8 cellular contexts compared by ENCODE assay signal in genomic region chr9:134025606-134026541, GRCh38. TPM values are rescaled to one million over a fixed set of nuclear protein-coding genes. Genes with fewer than 3 reads are reported as not detected.
DNase-seq lines count a peak whose midpoint lies in the region; ATAC-seq, FAIRE-seq and TF ChIP-seq lines count a peak whose summit lies in the region.

No MANE protein-coding gene starts in this region.

- DNase-seq in CD14-positive monocyte (ENCODE audit: low spot score) (no peak), GM19240 (ENCODE audit: insufficient read length, low spot score) (peak; percentile 58), SJCRH30 (peak; percentile 65 to 72), left cardiac atrium (peak; percentile 54), RCC 7860 (ENCODE audit: low spot score) (no peak)
- peak; percentile 61 to 64 for DNase-seq in activated naive CD4-positive, alpha-beta T cell treated with anti-CD3 and anti-CD28 coated beads, Interleukin-2, amount 50 U/mL, for 72 hours (ENCODE audit: low spot score in 2 of 2)

- intact Hi-C loops in CD14-positive monocyte (cut with micrococcal nuclease) = loop anchor here (1.0 to 10.0 kb wide), 5 partner anchors 41 to 689 kb away; partner anchors contain the start of genes CACFD1 (in 1 of the 2), SLC2A6 (in 1 of the 2) and SURF6 (in 1 of the 2)
- intact Hi-C loops in left cardiac atrium (cut with DNase I) = loop anchor here in 1 of 2 donors (5.0 kb wide), 1 partner anchor 41 kb away; the partner anchor contains the start of gene BRD3

- ATAC-seq in HG03432 (IDR thresholded peaks at IDR 0.05; ENCODE audit: unreplicated experiment) (peak; percentile 38), left cardiac atrium (peak; percentile 5 to 7)
- ATAC-seq in activated naive CD4-positive, alpha-beta T cell treated with anti-CD3 and anti-CD28 coated beads, Interleukin-2, amount 50 U/mL, for 72 hours = peak; percentile 39 to 48

- no peak for FAIRE-seq in RCC 7860 (lab: Jason Lieb, UNC)

- H3K27ac Mint-ChIP-seq in CD14-positive monocyte = peak overlapping the region in 4 of 7 donors; percentile 20 to 77 (median 33)
- H3K27ac Mint-ChIP-seq in activated naive CD4-positive, alpha-beta T cell treated with anti-CD3 and anti-CD28 coated beads, Interleukin-2, amount 50 U/mL, for 72 hours = peak overlapping the region in 1 of 2 donors; percentile 48

- TF ChIP-seq CTCF in CD14-positive monocyte (IDR thresholded peaks at IDR 0.05) = peak; percentile 34

- no peaks in the 10 kb centered on the region for H3K9me3 ChIP-seq in SJCRH30 (replicated peaks)

- H3K36me3 ChIP-seq in SJCRH30 (peaks cover 18% of the 10 kb centered on the region), rectal smooth muscle tissue (ENCODE audit: control insufficient read depth, insufficient read depth, low read length) (peaks cover 7% of the 10 kb centered on the region)

- H3K9ac ChIP-seq in rectal smooth muscle tissue (ENCODE audit: low read length) = no peak overlapping the region

- peaks cover 0 to 3% (median 1%) of the 10 kb centered on the region in 3 donors for H3K27me3 Mint-ChIP-seq in CD14-positive monocyte (ENCODE audit: low read depth in 3 of 3)

- H3K27ac ChIP-seq in SJCRH30 (no peak overlapping the region), rectal smooth muscle tissue (ENCODE audit: low read depth, low read length) (peak overlapping the region; percentile 55)

- H3K9me3 Mint-ChIP-seq in CD14-positive monocyte = peaks cover 0 to 3% (median 0%) of the 10 kb centered on the region in 7 donors
- no peaks in the 10 kb centered on the region for H3K9me3 Mint-ChIP-seq in activated naive CD4-positive, alpha-beta T cell treated with anti-CD3 and anti-CD28 coated beads, Interleukin-2, amount 50 U/mL, for 72 hours

- peaks cover 11% of the 10 kb centered on the region for H3K4me1 Mint-ChIP-seq in CD14-positive monocyte

- H3K27me3 ChIP-seq in SJCRH30 (no peaks in the 10 kb centered on the region), rectal smooth muscle tissue (ENCODE audit: control insufficient read depth, insufficient read depth, low read length) (no peaks in the 10 kb centered on the region)

- H3K4me3 Mint-ChIP-seq in CD14-positive monocyte = peak overlapping the region; percentile 77 to 88

- H3K4me3 ChIP-seq in SJCRH30 (peak overlapping the region; percentile 84), rectal smooth muscle tissue (ENCODE audit: low read length) (peak overlapping the region; percentile 87)

- H3K36me3 Mint-ChIP-seq in CD14-positive monocyte = peaks cover 7 to 21% of the 10 kb centered on the region in 2 donors
- no peaks in the 10 kb centered on the region for H3K36me3 Mint-ChIP-seq in activated naive CD4-positive, alpha-beta T cell treated with anti-CD3 and anti-CD28 coated beads, Interleukin-2, amount 50 U/mL, for 72 hours

- H3K4me1 ChIP-seq in SJCRH30 = no peaks in the 10 kb centered on the region; the same call in 1 of the 2 replicates
- H3K4me1 ChIP-seq in rectal smooth muscle tissue (ENCODE audit: control insufficient read depth, insufficient read depth, low read length) = peaks cover 9% of the 10 kb centered on the region

RNA-seq across cellular contexts. Expression of gene BRD3OS, which starts 0.6 kb away (rescaled TPM):
- polyA plus RNA-seq in CD14-positive monocyte = 1 to 10 TPM; 6.6 to 6.8 TPM
- total RNA-seq in SJCRH30 (2014; rRNA removed; shearing (Covaris generic)) = 20.1 and 20.2 TPM in 2 replicates
- 10 to 100 TPM in 1 of 2 donors, 1 to 10 TPM in 1; 3.7 to 19.8 TPM for total RNA-seq in activated naive CD4-positive, alpha-beta T cell treated with anti-CD3 and anti-CD28 coated beads, Interleukin-2, amount 50 U/mL, for 72 hours
- total RNA-seq in left cardiac atrium = 1 to 10 TPM; 7.0 to 7.9 TPM

RNA-seq across cellular contexts. Expression of gene VAV2, which starts 33.8 kb away (rescaled TPM):
- polyA plus RNA-seq in CD14-positive monocyte = 1 to 10 TPM; 2.3 TPM
- 24.0 and 28.0 TPM in 2 replicates for total RNA-seq in SJCRH30 (2014; rRNA removed; shearing (Covaris generic))
- total RNA-seq in activated naive CD4-positive, alpha-beta T cell treated with anti-CD3 and anti-CD28 coated beads, Interleukin-2, amount 50 U/mL, for 72 hours = 1 to 10 TPM; 7.5 to 9.1 TPM
- total RNA-seq in left cardiac atrium = 1 to 10 TPM; 8.3 to 9.6 TPM

RNA-seq across cellular contexts. Expression of gene BRD3, which starts 42.0 kb away (rescaled TPM):
- 10 to 100 TPM; 16.4 to 18.2 TPM for polyA plus RNA-seq in CD14-positive monocyte
- total RNA-seq in SJCRH30 (2014; rRNA removed; shearing (Covaris generic)) = 39.5 and 43.3 TPM in 2 replicates
- total RNA-seq in activated naive CD4-positive, alpha-beta T cell treated with anti-CD3 and anti-CD28 coated beads, Interleukin-2, amount 50 U/mL, for 72 hours = 10 to 100 TPM; 24.6 to 29.5 TPM
- 10 to 100 TPM; 25.5 to 28.0 TPM for total RNA-seq in left cardiac atrium

Comparison
In these comparisons a context has a peak if more than half of its experiments do, and no peak if none do; other contexts are left out.
1. DNase-seq: peak in GM19240 (single experiment), SJCRH30 (2 of 2), activated naive CD4-positive, alpha-beta T cell treated with anti-CD3 and anti-CD28 coated beads, Interleukin-2, amount 50 U/mL, for 72 hours (2 of 2) and left cardiac atrium (single experiment); none in CD14-positive monocyte (single experiment) and RCC 7860 (single experiment).
2. Peak in every context shown above with its lines, with median percentiles within 50 percentile points of each other: ATAC-seq.